ENCODE assay signal across 3 cellular contexts in the genomic region with DNA sequence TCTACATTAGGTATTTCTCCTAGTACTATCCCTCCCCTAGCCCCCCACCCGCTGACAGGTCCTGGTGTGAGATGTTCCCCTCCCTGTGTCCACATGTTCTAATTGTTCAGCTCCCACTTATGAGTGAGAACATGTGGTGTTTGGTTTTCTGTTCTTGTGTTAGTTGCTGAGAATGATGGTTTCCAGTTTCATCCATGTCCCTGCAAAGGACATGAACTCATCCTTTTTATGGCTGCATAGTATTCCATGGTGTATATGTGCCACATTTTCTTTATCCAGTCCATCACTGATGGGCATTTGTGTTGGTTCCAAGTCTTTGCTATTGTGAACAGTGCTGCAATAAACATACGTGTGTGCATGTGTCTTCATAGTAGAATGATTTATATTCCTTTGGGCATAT. TPM values are rescaled to one million over a fixed set of nuclear protein-coding genes. Genes with fewer than 3 reads are reported as not detected.
"Had no signal": no experiment of that assay in that cellular context is flagged by ENCODE, and none has a peak within 500 bp of the region (broad histone marks: within the 10 kb centered on the region; RNA-seq: fewer than 3 reads in every experiment).

No MANE protein-coding gene starts in this region.

RNA-seq across cellular contexts. Expression of a gene that starts 26.0 kb away (rescaled TPM):
- total RNA-seq: GM23248, H4, HT-29 had no signal
- polyA plus RNA-seq: GM23248 had no signal
